ENCODE assay signal across 25 cellular contexts in the genomic region with DNA sequence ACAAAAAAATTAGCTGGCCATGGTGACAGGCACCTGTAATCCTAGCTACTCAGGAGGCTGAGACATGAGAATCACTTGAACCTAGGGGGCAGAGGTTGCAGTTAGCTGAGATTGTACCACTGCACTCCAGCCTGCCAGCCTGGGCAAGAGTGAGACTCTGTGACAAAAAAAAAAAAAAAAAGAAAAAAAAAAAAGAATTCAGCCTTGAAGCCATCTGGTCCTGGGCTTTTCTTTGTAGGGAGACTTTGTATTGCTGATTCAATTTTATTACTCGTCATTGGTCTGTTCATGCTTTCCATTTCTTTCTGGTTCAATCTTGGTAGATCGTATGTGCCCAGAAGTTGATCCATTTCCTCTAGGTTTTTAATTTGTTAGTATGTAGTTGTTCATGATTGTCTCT.
"Had no signal": no experiment of that assay in that cellular context is flagged by ENCODE, and none has a peak within 500 bp of the region (broad histone marks: within the 10 kb centered on the region; RNA-seq: fewer than 3 reads in every experiment).

No MANE protein-coding gene starts in this region.

- DNase-seq: naive thymus-derived CD8-positive, alpha-beta T cell; occipital lobe; ovary; psoas muscle; right cardiac atrium; right lobe of liver; sigmoid colon; small intestine; stimulated activated CD4-positive, alpha-beta T cell treated with anti-CD3 and anti-CD28 coated beads, Interleukin-15, amount 100 ng/mL, for 24 hours; stimulated activated CD4-positive, alpha-beta T cell treated with anti-CD3 and anti-CD28 coated beads, Interleukin-2, amount 100 ng/mL, for 24 hours; stimulated activated CD4-positive, alpha-beta T cell treated with anti-CD3 and anti-CD28 coated beads, Interleukin-2, amount 100 ng/mL, for 48 hours; stimulated activated CD4-positive, alpha-beta T cell treated with anti-CD3 and anti-CD28 coated beads, Interleukin-4, amount 100 ng/mL, for 24 hours; stimulated activated naive B cell treated with anti-CD40 and anti-IgM and Interleukin-4, amounts not matched to agents 10 μg/mL and 1 μg/mL and 100 μg/mL, for 72 hours; stimulated activated naive CD4-positive, alpha-beta T cell treated with Interleukin-2 at 50 U/mL for 16 hours; stomach; thyroid gland; upper lobe of right lung; uterus had no signal

- FAIRE-seq: small intestine had no signal

- H3K4me3 Mint-ChIP-seq: naive thymus-derived CD8-positive, alpha-beta T cell; natural killer cell treated with Interleukin-12 subunit alpha and Interleukin-12 subunit beta and Interleukin-15 and Interleukin-18, amount 100 ng/mL, for 72 hours; neural progenitor cell; stimulated activated effector memory CD8-positive, alpha-beta T cell treated with anti-CD3 and anti-CD28 coated beads, Interleukin-12 subunit alpha, Interleukin-12 subunit beta, amount 100 ng/mL, for 72 hours; stimulated activated naive B cell treated with anti-CD40 and anti-IgM and Interleukin-4, amounts not matched to agents 10 μg/mL and 1 μg/mL and 100 μg/mL, for 72 hours; stimulated activated naive CD8-positive, alpha-beta T cell treated with anti-CD3 and anti-CD28 coated beads, Interleukin-15, Interleukin-2, amounts not matched to agents 100 ng/mL and 50 ng/mL, for 24 hours; type B pancreatic cell had no signal

- H3K9me3 ChIP-seq: ovary, psoas muscle, right lobe of liver, sigmoid colon, thyroid gland had no signal

- H3K4me1 Mint-ChIP-seq: neural progenitor cell; stimulated activated effector memory CD8-positive, alpha-beta T cell treated with anti-CD3 and anti-CD28 coated beads, Interleukin-12 subunit alpha, Interleukin-12 subunit beta, amount 100 ng/mL, for 72 hours; stimulated activated naive B cell treated with anti-CD40 and anti-IgM and Interleukin-4, amounts not matched to agents 10 μg/mL and 1 μg/mL and 100 μg/mL, for 72 hours had no signal

- H3K36me3 Mint-ChIP-seq: stimulated activated effector memory CD8-positive, alpha-beta T cell treated with anti-CD3 and anti-CD28 coated beads, Interleukin-12 subunit alpha, Interleukin-12 subunit beta, amount 100 ng/mL, for 72 hours had no signal

- H3K36me3 ChIP-seq: neural progenitor cell, ovary, right lobe of liver, sigmoid colon, stomach, thoracic aorta, thyroid gland, tibial nerve, upper lobe of right lung, uterus had no signal

- H3K4me3 ChIP-seq: neural progenitor cell, ovary, psoas muscle, right lobe of liver, sigmoid colon, stomach, thoracic aorta, thyroid gland, tibial nerve, upper lobe of right lung, uterus had no signal

- H3K4me1 ChIP-seq: neural progenitor cell, psoas muscle, right lobe of liver, upper lobe of right lung had no signal

- H3K27me3 ChIP-seq: neural progenitor cell, ovary, right lobe of liver, sigmoid colon, stomach, thyroid gland, tibial nerve, upper lobe of right lung, uterus had no signal

- H3K27ac Mint-ChIP-seq: naive thymus-derived CD8-positive, alpha-beta T cell; natural killer cell treated with Interleukin-12 subunit alpha and Interleukin-12 subunit beta and Interleukin-15 and Interleukin-18, amount 100 ng/mL, for 72 hours; neural progenitor cell; stimulated activated effector memory CD8-positive, alpha-beta T cell treated with anti-CD3 and anti-CD28 coated beads, Interleukin-12 subunit alpha, Interleukin-12 subunit beta, amount 100 ng/mL, for 72 hours; stimulated activated naive B cell treated with anti-CD40 and anti-IgM and Interleukin-4, amounts not matched to agents 10 μg/mL and 1 μg/mL and 100 μg/mL, for 72 hours; stimulated activated naive CD8-positive, alpha-beta T cell treated with anti-CD3 and anti-CD28 coated beads, Interleukin-15, Interleukin-2, amounts not matched to agents 100 ng/mL and 50 ng/mL, for 24 hours; type B pancreatic cell had no signal

- ATAC-seq: naive thymus-derived CD8-positive, alpha-beta T cell; natural killer cell treated with Interleukin-12 subunit alpha and Interleukin-12 subunit beta and Interleukin-15 and Interleukin-18, amount 100 ng/mL, for 72 hours; psoas muscle; right cardiac atrium; right lobe of liver; stimulated activated effector memory CD8-positive, alpha-beta T cell treated with anti-CD3 and anti-CD28 coated beads, Interleukin-12 subunit alpha, Interleukin-12 subunit beta, amount 100 ng/mL, for 72 hours; stimulated activated naive B cell treated with anti-CD40 and anti-IgM and Interleukin-4, amounts not matched to agents 10 μg/mL and 1 μg/mL and 100 μg/mL, for 72 hours; upper lobe of right lung had no signal

- H3K27ac ChIP-seq: neural progenitor cell, ovary, psoas muscle, right lobe of liver, sigmoid colon, stomach, thoracic aorta, thyroid gland, tibial nerve, upper lobe of right lung had no signal

- H3K27me3 Mint-ChIP-seq: naive thymus-derived CD8-positive, alpha-beta T cell; natural killer cell treated with Interleukin-12 subunit alpha and Interleukin-12 subunit beta and Interleukin-15 and Interleukin-18, amount 100 ng/mL, for 72 hours; stimulated activated naive B cell treated with anti-CD40 and anti-IgM and Interleukin-4, amounts not matched to agents 10 μg/mL and 1 μg/mL and 100 μg/mL, for 72 hours; stimulated activated naive CD8-positive, alpha-beta T cell treated with anti-CD3 and anti-CD28 coated beads, Interleukin-15, Interleukin-2, amounts not matched to agents 100 ng/mL and 50 ng/mL, for 24 hours; type B pancreatic cell had no signal
